Comparison of ENCODE assay signal across 23 cellular contexts in the genomic region with DNA sequence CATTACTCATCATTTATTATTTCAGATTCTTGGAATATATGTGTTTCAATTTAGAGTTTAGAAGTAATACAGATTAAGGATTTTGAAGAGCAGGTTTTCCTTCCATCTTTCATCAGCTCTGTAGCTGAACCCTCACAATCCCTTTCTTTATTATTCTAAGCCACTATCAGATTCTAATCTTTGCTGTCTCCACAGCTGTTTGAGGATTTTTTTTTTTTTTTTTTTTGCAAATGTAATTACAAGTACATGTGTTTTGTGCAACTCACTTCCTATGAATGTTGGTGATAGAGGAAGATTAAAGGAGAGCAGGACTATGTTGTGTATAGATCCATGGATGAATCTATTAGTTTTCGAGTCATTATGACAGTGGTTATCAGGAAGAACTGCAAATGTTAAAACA.
"Had no signal": no experiment of that assay in that cellular context is flagged by ENCODE, and none has a peak within 500 bp of the region (broad histone marks: within the 10 kb centered on the region; RNA-seq: fewer than 3 reads in every experiment).

No MANE protein-coding gene starts in this region.

- DNase-seq: Kasumi-1, NCI-H1092, NCI-H1105 treated with DMSO at 0.1 percent for 48 hours, NCI-H1417 treated with DMSO at 0.1 percent for 48 hours, NCI-H146, NCI-H1694 treated with DMSO at 0.1 percent for 48 hours, NCI-H1930, NCI-H2081, NCI-H2107, NCI-H2171, NCI-H226, NCI-H446, NCI-H510A, NCI-H524 treated with DMSO at 0.1 percent for 48 hours, NCI-H69, NCI-H774, Right ventricle myocardium superior, RPMI8226, SIG-M5, SW 1271, T-cell had no signal

- FAIRE-seq: HTR-8/SVneo, RCC 7860 had no signal

- ATAC-seq: T-cell had no signal
